ENCODE assay signal across 22 cellular contexts in genomic region chr1:221687731-221688487, GRCh38. TPM values are rescaled to one million over a fixed set of nuclear protein-coding genes. Genes with fewer than 3 reads are reported as not detected.
A peak's percentile ranks its signal among the peaks of the same experiment; 100 is the strongest.
DNase-seq lines count a peak whose midpoint lies in the region; ATAC-seq and TF ChIP-seq lines count a peak whose summit lies in the region.
"Had no signal": no experiment of that assay in that cellular context is flagged by ENCODE, and none has a peak within 500 bp of the region (broad histone marks: within the 10 kb centered on the region; RNA-seq: fewer than 3 reads in every experiment).

No MANE protein-coding gene starts in this region.

- peak overlapping the region; percentile 14 for H3K27ac Mint-ChIP-seq in activated CD8-positive, alpha-beta T cell treated with anti-CD3 and anti-CD28 coated beads, Interleukin-2, amount 10 ng/mL, durations not matched to agents 7 days and 5 days
- H3K27ac Mint-ChIP-seq in natural killer cell (peak overlapping the region; percentile 84 to 89), Caco-2 (ENCODE audit: unreplicated experiment) (no peak overlapping the region)
- H3K27ac Mint-ChIP-seq: CD8-positive, alpha-beta T cell; H9; IgD-negative memory B cell; memory B cell; nephron progenitor cell had no signal

- no peak overlapping the region for H3K9ac ChIP-seq in DND-41 (ENCODE audit: low read depth, low read length)

- H3K27me3 Mint-ChIP-seq in activated CD8-positive, alpha-beta T cell treated with anti-CD3 and anti-CD28 coated beads, Interleukin-2, amount 10 ng/mL, durations not matched to agents 7 days and 5 days (ENCODE audit: low read depth): no peaks in the 10 kb centered on the region
- H3K27me3 Mint-ChIP-seq in natural killer cell (ENCODE audit: low read depth in 2 of 2) (no peaks in the 10 kb centered on the region), Caco-2 (ENCODE audit: insufficient read depth, unreplicated experiment) (peaks cover 3% of the 10 kb centered on the region)
- H3K27me3 Mint-ChIP-seq: IgD-negative memory B cell, memory B cell had no signal

- peaks cover 27% of the 10 kb centered on the region for H3K4me1 Mint-ChIP-seq in activated CD8-positive, alpha-beta T cell treated with anti-CD3 and anti-CD28 coated beads, Interleukin-2, amount 10 ng/mL, durations not matched to agents 7 days and 5 days (ENCODE audit: low read depth)
- H3K4me1 Mint-ChIP-seq in natural killer cell (peaks cover 18 to 27% of the 10 kb centered on the region in 2 donors), Caco-2 (ENCODE audit: low read depth, unreplicated experiment) (no peaks in the 10 kb centered on the region)
- H3K4me1 Mint-ChIP-seq: IgD-negative memory B cell, memory B cell, nephron progenitor cell had no signal

- H3K4me1 ChIP-seq in DND-41 (ENCODE audit: insufficient read depth, low read length) (peaks cover 10% of the 10 kb centered on the region), Caco-2 (no peaks in the 10 kb centered on the region), right lobe of liver (no peaks in the 10 kb centered on the region)
- H3K4me1 ChIP-seq: upper lobe of left lung had no signal

- H3K9me3 ChIP-seq in DND-41 (ENCODE audit: insufficient read depth, low read length, severe bottlenecking) (no peaks in the 10 kb centered on the region), Caco-2 (no peaks in the 10 kb centered on the region), right lobe of liver (no peaks in the 10 kb centered on the region)
- H3K9me3 ChIP-seq: upper lobe of left lung had no signal

- H3K36me3 ChIP-seq in DND-41 (ENCODE audit: insufficient read depth, low read length) (no peaks in the 10 kb centered on the region), Caco-2 (ENCODE audit: control insufficient read depth, insufficient read depth, low read length) (no peaks in the 10 kb centered on the region), right lobe of liver (no peaks in the 10 kb centered on the region)
- H3K36me3 ChIP-seq: upper lobe of left lung had no signal

- H3K4me2 ChIP-seq in DND-41 (ENCODE audit: insufficient read depth, low read length): no peak overlapping the region
- H3K4me2 ChIP-seq: hepatocyte had no signal

- ATAC-seq in DND-41 (ENCODE audit: insufficient read depth, low read depth): peak; percentile 69
- ATAC-seq in activated CD8-positive, alpha-beta T cell treated with anti-CD3 and anti-CD28 coated beads, Interleukin-2, amount 10 ng/mL, durations not matched to agents 7 days and 5 days: no peak
- peak in 1 of 3 donors; percentile 36 for ATAC-seq in natural killer cell
- ATAC-seq in HG03108 (IDR thresholded peaks at IDR 0.05; ENCODE audit: unreplicated experiment): no peak
- no peak for ATAC-seq in right lobe of liver
- ATAC-seq: CD8-positive, alpha-beta T cell; Panc1; SK-N-SH treated with all-trans-retinoic acid at 6 μM for 48 hours had no signal

- H2AFZ ChIP-seq in DND-41 (ENCODE audit: low read depth, low read length): no peak overlapping the region
- H2AFZ ChIP-seq: hepatocyte had no signal

- no peaks in the 10 kb centered on the region for H4K20me1 ChIP-seq in DND-41 (ENCODE audit: insufficient read depth, low read length)

- H3K27me3 ChIP-seq in DND-41 (ENCODE audit: insufficient read depth, low read length, poor library complexity): no peaks in the 10 kb centered on the region
- no peaks in the 10 kb centered on the region for H3K27me3 ChIP-seq in Caco-2 (replicated peaks; ENCODE audit: control insufficient read depth, insufficient read depth, low read length)
- H3K27me3 ChIP-seq in right lobe of liver: no peaks in the 10 kb centered on the region
- H3K27me3 ChIP-seq: hepatocyte, upper lobe of left lung had no signal

- H3K4me3 ChIP-seq in DND-41 (ENCODE audit: low read depth in 1 of 2, low read length in 2 of 2) (no peak overlapping the region), Caco-2 (ENCODE audit: low read depth, low read length) (no peak overlapping the region), right lobe of liver (no peak overlapping the region)
- H3K4me3 ChIP-seq in Jurkat, Clone E6-1 (ENCODE audit: low read length): no peak overlapping the region
- H3K4me3 ChIP-seq: hepatocyte, upper lobe of left lung had no signal

- H3K9me3 Mint-ChIP-seq in activated CD8-positive, alpha-beta T cell treated with anti-CD3 and anti-CD28 coated beads, Interleukin-2, amount 10 ng/mL, durations not matched to agents 7 days and 5 days (ENCODE audit: insufficient read depth): peaks cover 4% of the 10 kb centered on the region
- H3K9me3 Mint-ChIP-seq in natural killer cell (no peaks in the 10 kb centered on the region), Caco-2 (ENCODE audit: unreplicated experiment) (no peaks in the 10 kb centered on the region)
- H3K9me3 Mint-ChIP-seq: CD8-positive, alpha-beta T cell; H9; IgD-negative memory B cell; memory B cell; nephron progenitor cell had no signal

- intact Hi-C loops in natural killer cell (cut with micrococcal nuclease) (loop anchor here (5.0 kb wide), 1 partner anchor 36 kb away; no protein-coding TSS in a partner anchor), Caco-2 (cut with micrococcal nuclease; ENCODE audit: unreplicated experiment) (no loop called here), right lobe of liver (cut with DNase I) (no loop called here)

- H3K36me3 Mint-ChIP-seq in activated CD8-positive, alpha-beta T cell treated with anti-CD3 and anti-CD28 coated beads, Interleukin-2, amount 10 ng/mL, durations not matched to agents 7 days and 5 days (ENCODE audit: low read depth): no peaks in the 10 kb centered on the region
- no peaks in the 10 kb centered on the region for H3K36me3 Mint-ChIP-seq in natural killer cell
- no peaks in the 10 kb centered on the region for H3K36me3 Mint-ChIP-seq in Caco-2 (ENCODE audit: insufficient read depth, unreplicated experiment)
- H3K36me3 Mint-ChIP-seq: CD8-positive, alpha-beta T cell; memory B cell had no signal

- POLR2A ChIA-PET in activated CD8-positive, alpha-beta T cell treated with anti-CD3 and anti-CD28 coated beads, Interleukin-2, amount 10 ng/mL, durations not matched to agents 7 days and 5 days (lab: Charles Lee): interaction anchor here (1.4 kb wide), 1 partner anchor 74 kb away, joined by 3 read pairs; no protein-coding TSS in a partner anchor
- POLR2A ChIA-PET in Caco-2 (lab: Charles Lee): no interaction called here

- peak; percentile 13 for DNase-seq in DND-41
- peak; percentile 59 for DNase-seq in Jurkat, Clone E6-1 (ENCODE audit: low read depth, low spot score)
- no peak for DNase-seq in activated CD8-positive, alpha-beta T cell treated with anti-CD3 and anti-CD28 coated beads, Interleukin-2, amount 10 ng/mL, durations not matched to agents 7 days and 5 days
- no peak for DNase-seq in natural killer cell
- no peak for DNase-seq in Caco-2
- DNase-seq in pons (ENCODE audit: low spot score): no peak
- DNase-seq in right lobe of liver: no peak
- DNase-seq: activated CD4-positive, alpha-beta T cell treated with anti-CD3 and anti-CD28 coated beads, Interleukin-2, amount 50 U/mL, for 1 hour; activated naive CD4-positive, alpha-beta T cell treated with anti-CD3 and anti-CD28 coated beads, Interleukin-2, amount 50 U/mL, for 16 hours; CD8-positive, alpha-beta T cell; H9; NCI-H1048; NCI-H2171; nephron progenitor cell; stimulated activated naive CD4-positive, alpha-beta T cell; upper lobe of left lung had no signal

- no peaks in the 10 kb centered on the region for H3K79me2 ChIP-seq in DND-41 (ENCODE audit: insufficient read depth, low read length)
- H3K79me2 ChIP-seq: hepatocyte had no signal

- CTCF ChIA-PET in activated CD8-positive, alpha-beta T cell treated with anti-CD3 and anti-CD28 coated beads, Interleukin-2, amount 10 ng/mL, durations not matched to agents 7 days and 5 days (lab: Charles Lee): interaction anchor here (1.0 to 2.2 kb wide), 6 partner anchors 10 to 64 kb away, joined by 3 to 6 read pairs (median 4); partner anchors contain the start of gene DUSP10
- CTCF ChIA-PET in Caco-2 (lab: Charles Lee): no interaction called here

- H3K4me3 Mint-ChIP-seq in activated CD8-positive, alpha-beta T cell treated with anti-CD3 and anti-CD28 coated beads, Interleukin-2, amount 10 ng/mL, durations not matched to agents 7 days and 5 days: no peak overlapping the region
- no peak overlapping the region for H3K4me3 Mint-ChIP-seq in natural killer cell
- H3K4me3 Mint-ChIP-seq in Caco-2 (ENCODE audit: unreplicated experiment): no peak overlapping the region
- H3K4me3 Mint-ChIP-seq: CD8-positive, alpha-beta T cell; H9; IgD-negative memory B cell; memory B cell; nephron progenitor cell had no signal

- no peak for TF ChIP-seq POLR2A in right lobe of liver (IDR thresholded peaks at IDR 0.05)

- no peak for TF ChIP-seq CTCF in DND-41 (IDR thresholded peaks at IDR 0.05; ENCODE audit: borderline replicate concordance, extremely low read depth, low read length, poor library complexity, severe bottlenecking)
- no peak for TF ChIP-seq CTCF in natural killer cell (IDR thresholded peaks at IDR 0.05)
- no peak for TF ChIP-seq CTCF in Caco-2 (IDR thresholded peaks at IDR 0.05; ENCODE audit: insufficient read depth in 1 of 2, low read depth in 1 of 2, low read length in 1 of 2, severe bottlenecking in 1 of 2, unreplicated experiment in 1 of 2)
- TF ChIP-seq CTCF in right lobe of liver (IDR thresholded peaks at IDR 0.05): no peak

- H3K27ac ChIP-seq in DND-41 (ENCODE audit: low read length): no peak overlapping the region
- no peak overlapping the region for H3K27ac ChIP-seq in right lobe of liver
- H3K27ac ChIP-seq: hepatocyte, upper lobe of left lung had no signal

- BruUV-seq in Caco-2 (replicated peaks; lab: Mats Ljungman, UMichigan): no TSS peak

- 88% methylated on average over 1 of the region's 4 CpGs for WGBS in right lobe of liver (ENCODE audit: insufficient coverage, low coverage, low lambda C conversion rate, missing lambda C conversion rate)

RNA-seq across cellular contexts. Expression of gene DUSP10, which starts 54.0 kb away (rescaled TPM):
- 1.7 TPM for polyA plus RNA-seq in Jurkat, Clone E6-1 (2012; ENCODE audit: insufficient read depth, insufficient read length)
- 10 to 100 TPM; 12.1 to 13.0 TPM for total RNA-seq in activated CD8-positive, alpha-beta T cell treated with anti-CD3 and anti-CD28 coated beads, Interleukin-2, amount 10 ng/mL, durations not matched to agents 7 days and 5 days
- 100 to 1,000 TPM; 109 to 231 (median 210) TPM for total RNA-seq in natural killer cell
- total RNA-seq in Caco-2 (2022): 2.0 and 2.1 TPM in 2 replicates
- 10 to 100 TPM in 5 of 6 experiments, 1 to 10 TPM in 1; 7.7 to 22.3 (median 16.3) TPM for total RNA-seq in right lobe of liver

Comparison
In these comparisons a context has a peak if more than half of its experiments do, and no peak if none do; other contexts are left out.
1. DNase-seq: peak in DND-41 (single experiment) and Jurkat, Clone E6-1 (single experiment); none in activated CD8-positive, alpha-beta T cell treated with anti-CD3 and anti-CD28 coated beads, Interleukin-2, amount 10 ng/mL, durations not matched to agents 7 days and 5 days (single experiment), natural killer cell (single experiment), Caco-2 (0 of 2), pons (single experiment) and right lobe of liver (0 of 3).
2. RNA of gene DUSP10, which starts 54.0 kb away (total RNA-seq): 109 to 231 TPM in natural killer cell; 7.7 to 22.3 TPM in right lobe of liver, 12.1 to 13.0 TPM in activated CD8-positive, alpha-beta T cell treated with anti-CD3 and anti-CD28 coated beads, Interleukin-2, amount 10 ng/mL, durations not matched to agents 7 days and 5 days and 2.0 to 2.1 TPM in Caco-2; every median in the first group is over 4 times any median in the second.